27 cellular contexts compared by ENCODE assay signal in the genomic region with DNA sequence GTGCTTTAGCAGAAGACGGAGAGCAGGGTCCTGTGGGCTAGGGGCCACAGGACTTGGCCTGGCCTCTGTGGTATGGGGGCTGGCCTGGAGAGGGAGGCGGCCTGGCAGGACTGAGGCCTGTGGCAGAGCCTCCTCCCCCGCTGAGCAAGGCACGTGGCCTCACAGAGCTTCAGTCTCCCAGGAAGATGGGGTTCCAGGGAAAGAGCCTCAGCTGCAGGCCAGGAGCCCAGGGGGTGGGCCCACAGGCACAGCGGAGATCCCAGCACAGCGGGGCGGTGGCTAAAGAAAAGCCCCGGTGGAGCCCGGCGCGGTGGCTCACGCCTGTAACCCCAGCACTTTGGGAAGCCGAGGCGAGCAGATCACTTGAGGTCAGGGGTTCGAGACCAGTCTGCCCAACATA. TPM values are rescaled to one million over a fixed set of nuclear protein-coding genes. Genes with fewer than 3 reads are reported as not detected.
DNase-seq lines count a peak whose midpoint lies in the region; ATAC-seq and TF ChIP-seq lines count a peak whose summit lies in the region.
"Had no signal": no experiment of that assay in that cellular context is flagged by ENCODE, and none has a peak within 500 bp of the region (broad histone marks: within the 10 kb centered on the region; RNA-seq: fewer than 3 reads in every experiment).

No MANE protein-coding gene starts in this region.

- H3K27me3 ChIP-seq in IMR-90 (ENCODE audit: control insufficient read depth, insufficient read depth, low read length) (no peaks in the 10 kb centered on the region), endodermal cell (ENCODE audit: control insufficient read depth, insufficient read depth, low read length, poor library complexity, severe bottlenecking) (no peaks in the 10 kb centered on the region)
- H3K27me3 ChIP-seq: ascending aorta, MG63 had no signal

- H3K9ac ChIP-seq in IMR-90 (ENCODE audit: low read depth, low read length) = no peak overlapping the region
- no peak overlapping the region for H3K9ac ChIP-seq in endodermal cell (ENCODE audit: extremely low read depth, low read length, poor library complexity, severe bottlenecking)

- dilution Hi-C loops in IMR-90 (cut with HindIII; ENCODE audit: low sequenced_read_pairs, unreplicated experiment) = no loop called here

- TF ChIP-seq CTCF in IMR-90 (conservative IDR thresholded peaks at IDR 0.05; ENCODE audit: low read depth, low read length) (no peak), endodermal cell (conservative IDR thresholded peaks at IDR 0.05) (no peak), progenitor cell of endocrine pancreas (IDR thresholded peaks at IDR 0.05; ENCODE audit: unreplicated experiment) (no peak)

- H4K8ac ChIP-seq in IMR-90 (ENCODE audit: low read depth in 2 of 2, low read length in 2 of 2) = no peak overlapping the region

- CTCF ChIA-PET in IMR-90 (lab: Yijun Ruan, JAX) = no interaction called here

- no peak for TF ChIP-seq RAD21 in IMR-90 (IDR thresholded peaks at IDR 0.05; ENCODE audit: low read length)

- in situ Hi-C loops in IMR-90 (cut with MboI; ENCODE audit: low sequenced_read_pairs) = no loop called here

- POLR2A ChIA-PET in IMR-90 (lab: Charles Lee; ENCODE audit: unreplicated experiment) = no interaction called here

- H3K4me1 ChIP-seq in IMR-90 (ENCODE audit: control insufficient read depth, insufficient read depth, low read length) (peaks cover 17% of the 10 kb centered on the region), endodermal cell (ENCODE audit: control insufficient read depth, insufficient read depth, low read length) (no peaks in the 10 kb centered on the region)

- H2BK5ac ChIP-seq in IMR-90 (ENCODE audit: low read depth, low read length, poor library complexity, severe bottlenecking) = no peak overlapping the region

- H2BK15ac ChIP-seq in IMR-90 (ENCODE audit: low read depth, low read length) = no peak overlapping the region

- H3K9me3 ChIP-seq in IMR-90 (ENCODE audit: control insufficient read depth, insufficient read depth, low read length) (no peaks in the 10 kb centered on the region), endodermal cell (ENCODE audit: control insufficient read depth, low read length) (no peaks in the 10 kb centered on the region)
- H3K9me3 ChIP-seq: ascending aorta, lower lobe of right lung, MG63, Peyer's patch, tibial artery had no signal

- no peak overlapping the region; the same call in 1 of the 2 replicates for H3K4ac ChIP-seq in IMR-90 (ENCODE audit: low read depth, low read length)

- no peak for DNase-seq in activated T-cell treated with anti-CD3 and anti-CD28 coated beads, Interleukin-2, amount 50 U/mL, for 72 hours
- no peak for DNase-seq in activated T-cell treated with anti-CD3 and anti-CD28 coated beads, Interleukin-2, amount 50 U/mL, for 1 hour
- no peak for DNase-seq in IMR-90
- no peak for DNase-seq in endodermal cell
- no peak for DNase-seq in progenitor cell of endocrine pancreas (ENCODE audit: low spot score, unreplicated experiment)
- DNase-seq in DMS53 treated with DMSO at 0.1 percent for 48 hours (lab: John Stamatoyannopoulos, UW; ENCODE audit: unreplicated experiment) = no peak
- DNase-seq: activated B cell treated with CpG ODN at 0.5 μM for 24 hours; activated CD4-positive, alpha-beta T cell treated with anti-CD3 and anti-CD28 coated beads, Interleukin-2, amount 50 U/mL, for 4 hours; activated CD8-positive, alpha-beta memory T cell treated with anti-CD3 and anti-CD28 coated beads, Interleukin-2, amount 50 U/mL, for 48 hours; activated effector memory CD4-positive, alpha-beta T cell treated with Interleukin-2 at 50 U/mL for 16 hours; activated naive CD8-positive, alpha-beta T cell treated with anti-CD3 and anti-CD28 coated beads, Interleukin-2, amount 10 ng/mL, durations not matched to agents 7 days and 5 days; DMS79; GDM1; kidney; lower lobe of right lung; MG63; NCI-H1417; NCI-H2081; NCI-H2227 treated with DMSO at 0.1 percent for 48 hours; NCI-H526 treated with DMSO at 0.1 percent for 48 hours; Peyer's patch; SIG-M5; small intestine; tibial artery had no signal

- peaks cover 27% of the 10 kb centered on the region; the same call in 1 of the 2 replicates for H3K36me3 ChIP-seq in IMR-90 (ENCODE audit: control insufficient read depth, insufficient read depth, low read length)
- peaks cover 10% of the 10 kb centered on the region for H3K36me3 ChIP-seq in endodermal cell (ENCODE audit: control insufficient read depth, insufficient read depth, low read length)
- H3K36me3 ChIP-seq: ascending aorta, lower lobe of right lung, Peyer's patch, tibial artery had no signal

- no peak overlapping the region for H3K27ac Mint-ChIP-seq in activated T-cell treated with anti-CD3 and anti-CD28 coated beads, Interleukin-2, amount 50 U/mL, for 72 hours
- H3K27ac Mint-ChIP-seq in endodermal cell (no peak overlapping the region), progenitor cell of endocrine pancreas (no peak overlapping the region)
- H3K27ac Mint-ChIP-seq: activated B cell treated with CpG ODN at 0.5 μM for 24 hours; activated naive CD8-positive, alpha-beta T cell treated with anti-CD3 and anti-CD28 coated beads, Interleukin-2, amount 10 ng/mL, durations not matched to agents 7 days and 5 days had no signal

- H3K79me1 ChIP-seq in IMR-90 (ENCODE audit: low read depth in 1 of 2, low read length in 2 of 2) = peaks cover 9 to 43% of the 10 kb centered on the region in 2 experiments; a peak in 3 of 4 replicates

- no peak for TF ChIP-seq POLR2A in IMR-90 (IDR thresholded peaks at IDR 0.05; ENCODE audit: low read depth, low read length)

- intact Hi-C loops in IMR-90 (cut with micrococcal nuclease) = no loop called here

- no TSS peak for BruUV-seq in IMR-90 (replicated peaks; lab: Mats Ljungman, UMichigan)

- H2AK5ac ChIP-seq in IMR-90 (ENCODE audit: low read depth, low read length) = no peak overlapping the region

- H3K9me3 Mint-ChIP-seq in activated T-cell treated with anti-CD3 and anti-CD28 coated beads, Interleukin-2, amount 50 U/mL, for 72 hours = no peaks in the 10 kb centered on the region
- H3K9me3 Mint-ChIP-seq in endodermal cell (no peaks in the 10 kb centered on the region), progenitor cell of endocrine pancreas (ENCODE audit: low read depth) (no peaks in the 10 kb centered on the region)
- H3K9me3 Mint-ChIP-seq: activated B cell treated with CpG ODN at 0.5 μM for 24 hours; activated naive CD8-positive, alpha-beta T cell treated with anti-CD3 and anti-CD28 coated beads, Interleukin-2, amount 10 ng/mL, durations not matched to agents 7 days and 5 days had no signal

- no peak overlapping the region for H3K56ac ChIP-seq in IMR-90 (ENCODE audit: extremely low read depth, insufficient read depth, low read length)

- H3K27me3 Mint-ChIP-seq in activated T-cell treated with anti-CD3 and anti-CD28 coated beads, Interleukin-2, amount 50 U/mL, for 72 hours (ENCODE audit: low read depth) = peaks cover 11% of the 10 kb centered on the region
- H3K27me3 Mint-ChIP-seq in endodermal cell (ENCODE audit: insufficient read depth) = peaks cover 11% of the 10 kb centered on the region
- peaks cover 3% of the 10 kb centered on the region for H3K27me3 Mint-ChIP-seq in progenitor cell of endocrine pancreas

- H3K36me3 Mint-ChIP-seq in activated T-cell treated with anti-CD3 and anti-CD28 coated beads, Interleukin-2, amount 50 U/mL, for 72 hours (ENCODE audit: insufficient read depth in 2 of 2) = no peaks in the 10 kb centered on the region
- H3K36me3 Mint-ChIP-seq in endodermal cell (ENCODE audit: low read depth) (peaks cover 12% of the 10 kb centered on the region), progenitor cell of endocrine pancreas (ENCODE audit: insufficient read depth) (no peaks in the 10 kb centered on the region)
- H3K36me3 Mint-ChIP-seq: activated naive CD8-positive, alpha-beta T cell treated with anti-CD3 and anti-CD28 coated beads, Interleukin-2, amount 10 ng/mL, durations not matched to agents 7 days and 5 days had no signal

- ATAC-seq in activated T-cell treated with anti-CD3 and anti-CD28 coated beads, Interleukin-2, amount 50 U/mL, for 72 hours (replicated peaks in 1 of 2) = no peak
- ATAC-seq in IMR-90 (ENCODE audit: low read depth) (no peak), HG03045 (IDR thresholded peaks at IDR 0.05; ENCODE audit: unreplicated experiment) (no peak), HG02588 (IDR thresholded peaks at IDR 0.05; ENCODE audit: unreplicated experiment) (no peak)
- ATAC-seq: lower lobe of right lung had no signal

- WGBS in IMR-90 (ENCODE audit: extremely low coverage in 2 of 2, insufficient read length in 1 of 2), 2 experiments = 97% methylated on average over 7 of the region's 15 CpGs; no CpG with 5 or more reads in 1 of the 2 experiments
- 93 to 100% methylated on average over 3 to 15 of the region's 15 CpGs for WGBS in endodermal cell (ENCODE audit: insufficient coverage in 1 of 2, insufficient read length in 1 of 2), 2 experiments

- peaks cover 4% of the 10 kb centered on the region; the same call in 1 of the 2 replicates for H3K9me1 ChIP-seq in IMR-90 (ENCODE audit: insufficient read depth, low read length)

- no peak overlapping the region for H3K4me3 ChIP-seq in IMR-90 (ENCODE audit: insufficient read depth, low read depth, low read length)
- no peak overlapping the region for H3K4me3 ChIP-seq in endodermal cell (ENCODE audit: low read length)
- H3K4me3 ChIP-seq: ascending aorta, lower lobe of right lung, Peyer's patch, tibial artery had no signal

- peaks cover 24% of the 10 kb centered on the region for H4K20me1 ChIP-seq in IMR-90 (ENCODE audit: insufficient read depth, low read length)

- peak overlapping the region; percentile 72 for H2AK9ac ChIP-seq in IMR-90 (replicated peaks; ENCODE audit: low read depth, low read length, poor library complexity)

- H2AFZ ChIP-seq in IMR-90 (replicated peaks; ENCODE audit: low read length, poor library complexity) = no peak overlapping the region

- H3K4me2 ChIP-seq in IMR-90 (ENCODE audit: low read depth, low read length) = no peak overlapping the region

- H3K14ac ChIP-seq in IMR-90 (replicated peaks; ENCODE audit: low read depth, low read length) = no peak overlapping the region

- H3K4me1 Mint-ChIP-seq in activated T-cell treated with anti-CD3 and anti-CD28 coated beads, Interleukin-2, amount 50 U/mL, for 72 hours (ENCODE audit: low read depth) = peaks cover 8% of the 10 kb centered on the region
- peaks cover 5% of the 10 kb centered on the region for H3K4me1 Mint-ChIP-seq in endodermal cell
- H3K4me1 Mint-ChIP-seq in progenitor cell of endocrine pancreas (ENCODE audit: low read depth) = peaks cover 3% of the 10 kb centered on the region

- peak overlapping the region; percentile 46 to 50 for H3K4me3 Mint-ChIP-seq in activated T-cell treated with anti-CD3 and anti-CD28 coated beads, Interleukin-2, amount 50 U/mL, for 72 hours
- H3K4me3 Mint-ChIP-seq in endodermal cell (peak overlapping the region; percentile 56), progenitor cell of endocrine pancreas (ENCODE audit: low read depth) (peak overlapping the region; percentile 53)
- H3K4me3 Mint-ChIP-seq: activated B cell treated with CpG ODN at 0.5 μM for 24 hours; activated naive CD8-positive, alpha-beta T cell treated with anti-CD3 and anti-CD28 coated beads, Interleukin-2, amount 10 ng/mL, durations not matched to agents 7 days and 5 days had no signal

- H4K5ac ChIP-seq in IMR-90 (ENCODE audit: low read depth, low read length) = no peak overlapping the region

- no peak overlapping the region for H3K18ac ChIP-seq in IMR-90 (ENCODE audit: low read depth, low read length)

- H3K23ac ChIP-seq in IMR-90 (ENCODE audit: low read depth, low read length) = no peak overlapping the region

- no peak overlapping the region for H2BK120ac ChIP-seq in IMR-90 (ENCODE audit: low read depth, low read length)

- no peak overlapping the region for H2BK20ac ChIP-seq in IMR-90 (ENCODE audit: low read depth, low read length)

- H4K91ac ChIP-seq in IMR-90 (ENCODE audit: insufficient read depth, low read depth, low read length) = no peak overlapping the region

- no peak overlapping the region for H3K27ac ChIP-seq in IMR-90 (ENCODE audit: insufficient read depth, low read length)
- H3K27ac ChIP-seq in endodermal cell (ENCODE audit: low read depth, low read length) = no peak overlapping the region
- H3K27ac ChIP-seq: ascending aorta, lower lobe of right lung, Peyer's patch, tibial artery had no signal

RNA-seq across cellular contexts. Expression of a gene that starts 2.2 kb away (rescaled TPM):
- 10 to 100 TPM in 1 of 2 donors, 1 to 10 TPM in 1; 8.5 to 11.5 TPM for total RNA-seq in activated T-cell treated with anti-CD3 and anti-CD28 coated beads, Interleukin-2, amount 50 U/mL, for 72 hours
- total RNA-seq in IMR-90 (2012; rRNA removed) (35.6 and 41.0 TPM in 2 replicates), endodermal cell (10 to 100 TPM; 46.5 to 57.0 TPM), progenitor cell of endocrine pancreas (53.7 and 54.6 TPM in 2 replicates)
- 56.3 and 59.9 TPM in 2 replicates for polyA plus RNA-seq in IMR-90 (2012; rRNA removed)
- polyA plus RNA-seq in IMR-90 (2012; cell fraction: cytosol; rRNA removed) = 42.8 and 49.5 TPM in 2 replicates
- 269 and 452 TPM in 2 replicates for polyA plus RNA-seq in IMR-90 (2012; cell fraction: nucleus; rRNA removed; ENCODE audit: low replicate concordance)
- 14.6 TPM for polyA plus RNA-seq in endodermal cell (2013, experiment 1 of 2)
- polyA plus RNA-seq in endodermal cell (2013, experiment 2 of 2) = 13.5 TPM

RNA-seq across cellular contexts. Expression of a gene that starts 8.2 kb away (rescaled TPM):
- 10 to 100 TPM; 52.1 to 57.4 TPM for total RNA-seq in activated T-cell treated with anti-CD3 and anti-CD28 coated beads, Interleukin-2, amount 50 U/mL, for 72 hours
- 3.6 and 3.9 TPM in 2 replicates for total RNA-seq in IMR-90 (2012; rRNA removed)
- polyA plus RNA-seq in IMR-90 (2012; rRNA removed) = 35.2 and 35.7 TPM in 2 replicates
- 18.7 and 22.6 TPM in 2 replicates for polyA plus RNA-seq in IMR-90 (2012; cell fraction: cytosol; rRNA removed)
- polyA plus RNA-seq in IMR-90 (2012; cell fraction: nucleus; rRNA removed; ENCODE audit: low replicate concordance) = 264 and 926 TPM in 2 replicates
- total RNA-seq in endodermal cell = 10 to 100 TPM; 57.2 to 62.8 TPM
- polyA plus RNA-seq in endodermal cell (2013, experiment 1 of 2) = 33.2 TPM
- 25.5 TPM for polyA plus RNA-seq in endodermal cell (2013, experiment 2 of 2)
- 73.8 and 81.5 TPM in 2 replicates for total RNA-seq in progenitor cell of endocrine pancreas

RNA-seq across cellular contexts. Expression of a gene that starts 10.9 kb away (rescaled TPM):
- total RNA-seq in activated T-cell treated with anti-CD3 and anti-CD28 coated beads, Interleukin-2, amount 50 U/mL, for 72 hours = 10 to 100 TPM; 16.6 to 27.1 TPM
- 7.5 and 8.1 TPM in 2 replicates for total RNA-seq in IMR-90 (2012; rRNA removed)
- polyA plus RNA-seq in IMR-90 (2012; rRNA removed) = 14.4 and 16.6 TPM in 2 replicates
- polyA plus RNA-seq in IMR-90 (2012; cell fraction: cytosol; rRNA removed) = 11.1 and 14.2 TPM in 2 replicates
- 42.0 and 90.5 TPM in 2 replicates for polyA plus RNA-seq in IMR-90 (2012; cell fraction: nucleus; rRNA removed; ENCODE audit: low replicate concordance)
- under 1 TPM; 0.33 to 0.40 TPM for total RNA-seq in endodermal cell
- polyA plus RNA-seq in endodermal cell (2013, experiment 1 of 2) = 8.8 TPM
- 8.3 TPM for polyA plus RNA-seq in endodermal cell (2013, experiment 2 of 2)
- total RNA-seq in progenitor cell of endocrine pancreas = 2.3 and 2.7 TPM in 2 replicates

RNA-seq across cellular contexts. Expression of a gene that starts 14.5 kb away (rescaled TPM):
- total RNA-seq in activated T-cell treated with anti-CD3 and anti-CD28 coated beads, Interleukin-2, amount 50 U/mL, for 72 hours = 10 to 100 TPM; 64.9 to 69.7 TPM
- total RNA-seq in IMR-90 (2012; rRNA removed) = 10.0 and 10.8 TPM in 2 replicates
- 28.6 and 30.9 TPM in 2 replicates for polyA plus RNA-seq in IMR-90 (2012; rRNA removed)
- 7.5 and 13.6 TPM in 2 replicates for polyA plus RNA-seq in IMR-90 (2012; cell fraction: cytosol; rRNA removed)
- 185 and 466 TPM in 2 replicates for polyA plus RNA-seq in IMR-90 (2012; cell fraction: nucleus; rRNA removed; ENCODE audit: low replicate concordance)
- 10 to 100 TPM; 43.7 to 46.0 TPM for total RNA-seq in endodermal cell
- polyA plus RNA-seq in endodermal cell (2013, experiment 1 of 2) = 39.7 TPM
- 35.7 TPM for polyA plus RNA-seq in endodermal cell (2013, experiment 2 of 2)
- 62.0 and 70.9 TPM in 2 replicates for total RNA-seq in progenitor cell of endocrine pancreas

RNA-seq across cellular contexts. Expression of a gene that starts 48.1 kb away (rescaled TPM):
- total RNA-seq in activated T-cell treated with anti-CD3 and anti-CD28 coated beads, Interleukin-2, amount 50 U/mL, for 72 hours = 10 to 100 TPM; 30.2 to 34.0 TPM
- total RNA-seq in IMR-90 (2012; rRNA removed) (73.1 and 84.7 TPM in 2 replicates), endodermal cell (10 to 100 TPM; 94.7 to 97.7 TPM), progenitor cell of endocrine pancreas (178 and 182 TPM in 2 replicates)
- 202 and 220 TPM in 2 replicates for polyA plus RNA-seq in IMR-90 (2012; rRNA removed)
- polyA plus RNA-seq in IMR-90 (2012; cell fraction: cytosol; rRNA removed) = 120 and 220 TPM in 2 replicates
- 452 and 943 TPM in 2 replicates for polyA plus RNA-seq in IMR-90 (2012; cell fraction: nucleus; rRNA removed; ENCODE audit: low replicate concordance)
- polyA plus RNA-seq in endodermal cell (2013, experiment 1 of 2) = 108 TPM
- 109 TPM for polyA plus RNA-seq in endodermal cell (2013, experiment 2 of 2)

Comparison
In these comparisons a context has a peak if more than half of its experiments do, and no peak if none do; other contexts are left out.
1. RNA of a gene that starts 8.2 kb away (total RNA-seq): 73.8 to 81.5 TPM in progenitor cell of endocrine pancreas, 57.2 to 62.8 TPM in endodermal cell and 52.1 to 57.4 TPM in activated T-cell treated with anti-CD3 and anti-CD28 coated beads, Interleukin-2, amount 50 U/mL, for 72 hours; 3.6 to 3.9 TPM in IMR-90; every median in the first group is over 10 times any median in the second.
2. Peak in every context shown above with its lines, with median percentiles within 50 percentile points of each other: H3K4me3 Mint-ChIP-seq.